Comparison of ENCODE assay signal across 8 cellular contexts in genomic region chr5:90595766-90596165, GRCh38. TPM values are rescaled to one million over a fixed set of nuclear protein-coding genes. Genes with fewer than 3 reads are reported as not detected.
DNase-seq lines count a peak whose midpoint lies in the region; ATAC-seq, FAIRE-seq and TF ChIP-seq lines count a peak whose summit lies in the region.
"Not testable (repeated sequence)": the region's sequence is repeated elsewhere in the genome, so short reads cannot be mapped to it uniquely, and the experiment has no call there.
"Had no signal": no experiment of that assay in that cellular context is flagged by ENCODE, and none has a peak within 500 bp of the region (broad histone marks: within the 10 kb centered on the region; RNA-seq: fewer than 3 reads in every experiment).

No MANE protein-coding gene starts in this region.

- 92 to 97% (median 96%) methylated on average over 9 to 34 of the region's 34 CpGs; no CpG with 5 or more reads in 1 of the 5 donors for WGBS in spleen, 5 donors

- intact Hi-C loops in Right ventricle myocardium inferior (cut with DNase I); kidney (cut with DNase I); spleen (cut with DNase I; ENCODE audit: low total_unique reads): not testable (repeated sequence)

- DNase-seq in activated gamma-delta T cell (lab: John Stamatoyannopoulos, UW) (peak; percentile 10), Right ventricle myocardium inferior (ENCODE audit: missing footprints) (peak; percentile 33), kidney (peak; percentile 37), spleen (peak; percentile 46)

- not testable (repeated sequence) for H3K27me3 ChIP-seq in spleen (replicated peaks in 1 of 7)

- H3K4me1 ChIP-seq in kidney (ENCODE audit: control insufficient read depth in 1 of 2, insufficient read depth in 1 of 2, low read depth in 1 of 2, low read length in 2 of 2); spleen: not testable (repeated sequence)

- not testable (repeated sequence) for H3K27ac ChIP-seq in kidney (ENCODE audit: low read depth in 2 of 2, low read length in 2 of 2); spleen

- ATAC-seq in Right ventricle myocardium inferior, result not testable (repeated sequence)

- not testable (repeated sequence) for FAIRE-seq in kidney (lab: Jason Lieb, UNC)

- not testable (repeated sequence) for TF ChIP-seq CTCF in kidney (IDR thresholded peaks at IDR 0.05; ENCODE audit: borderline replicate concordance, extremely low read depth, insufficient read depth); spleen (IDR thresholded peaks at IDR 0.05 in 8 of 11, conservative IDR thresholded peaks at IDR 0.05 in 3 of 11)

- H3K9me3 ChIP-seq in kidney (ENCODE audit: control insufficient read depth in 1 of 2, low read length in 2 of 2); spleen: not testable (repeated sequence)

- not testable (repeated sequence) for H3K4me3 ChIP-seq in kidney (ENCODE audit: low read length in 2 of 2); spleen

- H3K36me3 ChIP-seq in kidney (ENCODE audit: control insufficient read depth in 1 of 2, insufficient read depth in 2 of 2, low read length in 2 of 2); spleen: not testable (repeated sequence)

- TF ChIP-seq POLR2A in spleen (IDR thresholded peaks at IDR 0.05), result not testable (repeated sequence)

- not testable (repeated sequence) for H3K9ac ChIP-seq in kidney (ENCODE audit: low read length in 2 of 2)

RNA-seq across cellular contexts. Expression of gene ADGRV1, which starts 37.2 kb away (rescaled TPM):
- total RNA-seq in Right ventricle myocardium inferior (not detected), kidney (7.0 TPM), spleen (under 1 TPM in 5 of 7 donors, not detected in 2; 0.20 to 0.69 (median 0.44) TPM)
- polyA plus RNA-seq in kidney (ENCODE audit: insufficient read depth, low read depth, low replicate concordance) (7.3 TPM), spleen (under 1 TPM in 2 of 3 donors, not detected in 1; 0.08 to 0.09 TPM)
- total RNA-seq: A172, B cell had no signal
- polyA plus RNA-seq: CD4-positive, alpha-beta memory T cell; CD8-positive, alpha-beta memory T cell had no signal
